ENCODE assay signal across 26 cellular contexts in genomic region chrX:139211568-139212182, GRCh38.
DNase-seq lines count a peak whose midpoint lies in the region; TF ChIP-seq lines count a peak whose summit lies in the region.
"Had no signal": no experiment of that assay in that cellular context is flagged by ENCODE, and none has a peak within 500 bp of the region (broad histone marks: within the 10 kb centered on the region; RNA-seq: fewer than 3 reads in every experiment).

No MANE protein-coding gene starts in this region.

- H3K27me3 Mint-ChIP-seq in endothelial cell (ENCODE audit: unreplicated experiment) (no peaks in the 10 kb centered on the region), neural crest cell (ENCODE audit: low read depth) (peaks cover 8% of the 10 kb centered on the region)
- H3K27me3 Mint-ChIP-seq: CD4-positive, CD25-positive, alpha-beta regulatory T cell had no signal

- H3K36me3 Mint-ChIP-seq in endothelial cell (ENCODE audit: low read depth, unreplicated experiment) (no peaks in the 10 kb centered on the region), neural crest cell (ENCODE audit: low read depth) (no peaks in the 10 kb centered on the region)
- H3K36me3 Mint-ChIP-seq: activated CD4-positive, alpha-beta memory T cell treated with anti-CD3 and anti-CD28 coated beads for 36 hours; CD4-positive, CD25-positive, alpha-beta regulatory T cell; IgD-negative memory B cell; type B pancreatic cell had no signal

- H3K4me3 Mint-ChIP-seq in endothelial cell (ENCODE audit: unreplicated experiment) (no peak overlapping the region), neural crest cell (peak overlapping the region; percentile 42)
- H3K4me3 Mint-ChIP-seq: activated CD4-positive, alpha-beta memory T cell treated with anti-CD3 and anti-CD28 coated beads for 36 hours; CD4-positive, CD25-positive, alpha-beta regulatory T cell; IgD-negative memory B cell; T-helper 1 cell treated with Interleukin-12 subunit alpha and Interleukin-12 subunit beta and Interleukin-4 antibody, amounts not matched to agents 30 μg/mL and 1 μg/mL, for 36 hours; type B pancreatic cell had no signal

- H3K4me1 Mint-ChIP-seq in endothelial cell (ENCODE audit: unreplicated experiment) (peaks cover 15% of the 10 kb centered on the region), neural crest cell (peaks cover 33% of the 10 kb centered on the region)
- H3K4me1 Mint-ChIP-seq: CD4-positive, CD25-positive, alpha-beta regulatory T cell had no signal

- TF ChIP-seq CTCF in endothelial cell (IDR thresholded peaks at IDR 0.05; ENCODE audit: unreplicated experiment) (no peak), neural crest cell (conservative IDR thresholded peaks at IDR 0.05) (no peak), BE2C (IDR thresholded peaks at IDR 0.05; ENCODE audit: low read depth, low read length) (no peak)

- no peaks in the 10 kb centered on the region for H3K4me1 ChIP-seq in BE2C
- H3K4me1 ChIP-seq: breast epithelium had no signal

- peak; percentile 44 for DNase-seq in KBM-7
- DNase-seq in endothelial cell (ENCODE audit: low spot score) = peak; percentile 8
- peak; percentile 22 for DNase-seq in neural crest cell (ENCODE audit: low read depth, low spot score)
- DNase-seq in T-helper 1 cell = no peak
- DNase-seq in SKM-1 treated with dmso at 0.1 percent for 144 hours (lab: John Stamatoyannopoulos, UW; ENCODE audit: unreplicated experiment) = no peak
- no peak for DNase-seq in BE2C
- DNase-seq in stimulated activated CD4-positive, alpha-beta T cell treated with anti-CD3 and anti-CD28 coated beads, Interleukin-2, amount 100 ng/mL, for 48 hours = no peak
- DNase-seq: activated CD4-positive, alpha-beta memory T cell treated with anti-CD3 and anti-CD28 coated beads for 36 hours; activated CD4-positive, CD25-positive, alpha-beta regulatory T cell treated with anti-CD3 and anti-CD28 coated beads, Interleukin-2, amount 50 U/mL, for 72 hours; activated CD8-positive, alpha-beta memory T cell treated with anti-CD3 and anti-CD28 coated beads, Interleukin-2, amount 50 U/mL, for 4 hours; activated naive CD4-positive, alpha-beta T cell treated with anti-CD3 and anti-CD28 coated beads, Interleukin-2, amount 50 U/mL, for 16 hours; amniotic stem cell; CD4-positive, CD25-positive, alpha-beta regulatory T cell; effector CD4-positive, alpha-beta T cell; glutamatergic neuron; NCI-H1417; NCI-H2029 treated with DMSO at 0.1 percent for 48 hours; NCI-H2227 treated with DMSO at 0.1 percent for 48 hours; NCI-H526 treated with DMSO at 0.1 percent for 48 hours; RPMI8226; stimulated activated CD4-positive, alpha-beta T cell treated with anti-CD3 and anti-CD28 coated beads, Interleukin-1b, Interleukin-23, amount 100 ng/mL, for 48 hours had no signal

- H3K27me3 ChIP-seq in BE2C = no peaks in the 10 kb centered on the region

- no peaks in the 10 kb centered on the region for H3K9me3 ChIP-seq in BE2C
- H3K9me3 ChIP-seq: breast epithelium had no signal

- peak overlapping the region; percentile 76 for H3K27ac Mint-ChIP-seq in endothelial cell (ENCODE audit: unreplicated experiment)
- peak overlapping the region; percentile 69 for H3K27ac Mint-ChIP-seq in neural crest cell (ENCODE audit: unreplicated experiment)
- H3K27ac Mint-ChIP-seq: activated CD4-positive, alpha-beta memory T cell treated with anti-CD3 and anti-CD28 coated beads for 36 hours; CD4-positive, CD25-positive, alpha-beta regulatory T cell; IgD-negative memory B cell; T-helper 1 cell treated with Interleukin-12 subunit alpha and Interleukin-12 subunit beta and Interleukin-4 antibody, amounts not matched to agents 30 μg/mL and 1 μg/mL, for 36 hours; type B pancreatic cell had no signal

- no peaks in the 10 kb centered on the region for H3K9me3 Mint-ChIP-seq in endothelial cell (ENCODE audit: unreplicated experiment)
- no peaks in the 10 kb centered on the region for H3K9me3 Mint-ChIP-seq in neural crest cell
- H3K9me3 Mint-ChIP-seq: activated CD4-positive, alpha-beta memory T cell treated with anti-CD3 and anti-CD28 coated beads for 36 hours; CD4-positive, CD25-positive, alpha-beta regulatory T cell; IgD-negative memory B cell; T-helper 1 cell treated with Interleukin-12 subunit alpha and Interleukin-12 subunit beta and Interleukin-4 antibody, amounts not matched to agents 30 μg/mL and 1 μg/mL, for 36 hours; type B pancreatic cell had no signal

- H3K4me3 ChIP-seq in BE2C (ENCODE audit: low read depth, low read length) = no peak overlapping the region
- H3K4me3 ChIP-seq: breast epithelium, smooth muscle cell had no signal

- in situ Hi-C loops in KBM-7 (cut with MboI; ENCODE audit: low pct_unique_long_range_greater_than_20kb, low sequenced_read_pairs) = no loop called here

- H3K36me3 ChIP-seq in BE2C = no peaks in the 10 kb centered on the region
- H3K36me3 ChIP-seq: breast epithelium had no signal

Comparison
In these comparisons a context has a peak if more than half of its experiments do, and no peak if none do; other contexts are left out.
1. DNase-seq: peak in KBM-7 (single experiment), endothelial cell (single experiment) and neural crest cell (single experiment); none in T-helper 1 cell (0 of 5), SKM-1 treated with dmso at 0.1 percent for 144 hours (single experiment), BE2C (single experiment) and stimulated activated CD4-positive, alpha-beta T cell treated with anti-CD3 and anti-CD28 coated beads, Interleukin-2, amount 100 ng/mL, for 48 hours (0 of 2).